ENCODE assay signal across 21 cellular contexts in the genomic region with DNA sequence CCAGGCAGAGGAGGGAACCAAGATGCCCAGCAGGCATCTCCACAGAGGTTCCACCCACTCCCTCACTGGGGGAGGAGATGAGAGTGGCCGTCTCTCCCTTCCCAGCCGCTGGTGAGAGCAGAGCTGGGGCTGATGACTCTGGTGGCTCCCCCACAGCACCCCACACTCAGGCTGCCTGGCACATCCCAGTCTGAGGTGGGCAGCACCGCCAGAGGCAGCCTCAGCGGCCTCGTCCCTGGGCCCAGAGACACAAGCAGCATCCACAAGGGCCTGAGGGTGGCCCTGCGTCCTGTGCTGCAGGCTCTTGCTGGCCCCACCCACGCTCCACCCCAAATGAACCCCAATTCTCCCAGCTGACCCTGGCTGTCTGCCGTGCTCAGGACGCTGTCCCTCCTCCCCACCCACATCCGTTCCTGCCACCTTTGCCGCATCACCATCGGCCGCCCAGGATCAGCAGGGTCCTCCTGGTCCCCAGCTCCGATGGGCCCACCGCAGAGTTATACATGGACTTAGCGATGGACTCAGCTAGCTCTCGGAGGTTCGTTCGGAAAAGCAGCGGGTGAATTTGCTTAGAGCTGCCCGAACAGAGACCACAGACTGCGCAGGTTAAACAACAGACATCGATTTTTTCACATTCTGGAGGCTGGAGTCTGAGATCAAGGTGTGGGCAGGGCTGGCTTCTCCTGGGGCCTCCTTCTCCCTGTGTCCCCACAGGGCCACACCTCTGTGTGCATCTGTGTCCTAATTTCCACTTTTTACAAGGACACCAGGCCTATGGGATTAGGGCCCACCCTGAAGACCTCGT. TPM values are rescaled to one million over a fixed set of nuclear protein-coding genes. Genes with fewer than 3 reads are reported as not detected.
"Had no signal": no experiment of that assay in that cellular context is flagged by ENCODE, and none has a peak within 500 bp of the region (broad histone marks: within the 10 kb centered on the region; RNA-seq: fewer than 3 reads in every experiment).

No MANE protein-coding gene starts in this region.

- H3K4me3 Mint-ChIP-seq: activated CD8-positive, alpha-beta memory T cell treated with anti-CD3 and anti-CD28 coated beads, Interleukin-2, amount 10 ng/mL, durations not matched to agents 7 days and 5 days; activated naive CD8-positive, alpha-beta T cell; activated T-cell treated with anti-CD3 and anti-CD28 coated beads, Interleukin-2, amount 50 U/mL, for 4 hours; brain; central memory CD8-positive, alpha-beta T cell; endodermal cell; naive thymus-derived CD4-positive, alpha-beta T cell had no signal

- H3K9me3 Mint-ChIP-seq: activated T-cell treated with anti-CD3 and anti-CD28 coated beads, Interleukin-2, amount 50 U/mL, for 4 hours; central memory CD8-positive, alpha-beta T cell; endodermal cell; naive thymus-derived CD4-positive, alpha-beta T cell had no signal

- H2AFZ ChIP-seq: hepatocyte had no signal

- H3K4me3 ChIP-seq: hepatocyte, suprapubic skin had no signal

- H3K27ac ChIP-seq: hepatocyte, suprapubic skin had no signal

- H3K27me3 Mint-ChIP-seq: activated CD8-positive, alpha-beta memory T cell treated with anti-CD3 and anti-CD28 coated beads, Interleukin-2, amount 10 ng/mL, durations not matched to agents 7 days and 5 days; activated naive CD8-positive, alpha-beta T cell; central memory CD8-positive, alpha-beta T cell had no signal

- H3K27ac Mint-ChIP-seq: activated CD8-positive, alpha-beta memory T cell treated with anti-CD3 and anti-CD28 coated beads, Interleukin-2, amount 10 ng/mL, durations not matched to agents 7 days and 5 days; activated naive CD8-positive, alpha-beta T cell; brain; naive thymus-derived CD4-positive, alpha-beta T cell had no signal

- H3K79me2 ChIP-seq: hepatocyte had no signal

- H3K4me1 Mint-ChIP-seq: brain had no signal

- DNase-seq: activated CD4-positive, alpha-beta T cell treated with anti-CD3 and anti-CD28 coated beads for 1 hour; activated CD4-positive, alpha-beta T cell treated with anti-CD3 and anti-CD28 coated beads, Interleukin-2, amount 50 U/mL, for 48 hours; activated CD8-positive, alpha-beta memory T cell treated with anti-CD3 and anti-CD28 coated beads, Interleukin-2, amount 10 ng/mL, durations not matched to agents 7 days and 5 days; activated gamma-delta T cell; activated T-cell treated with anti-CD3 and anti-CD28 coated beads, Interleukin-2, amount 50 U/mL, for 4 hours; amygdala; endodermal cell; erythroblast; stimulated activated CD4-positive, alpha-beta T cell treated with anti-CD3 and anti-CD28 coated beads, Interleukin-12 subunit alpha, Interleukin-12 subunit beta, amount 100 ng/mL, for 4 hours; stimulated activated naive CD4-positive, alpha-beta T cell treated with Interleukin-2 at 50 U/mL for 16 hours; T-helper 9 cell had no signal

- ATAC-seq: activated CD8-positive, alpha-beta memory T cell treated with anti-CD3 and anti-CD28 coated beads, Interleukin-2, amount 10 ng/mL, durations not matched to agents 7 days and 5 days; activated T-cell treated with anti-CD3 and anti-CD28 coated beads, Interleukin-2, amount 50 U/mL, for 4 hours had no signal

- H3K36me3 Mint-ChIP-seq: activated CD8-positive, alpha-beta memory T cell treated with anti-CD3 and anti-CD28 coated beads, Interleukin-2, amount 10 ng/mL, durations not matched to agents 7 days and 5 days; activated naive CD8-positive, alpha-beta T cell; brain; naive thymus-derived CD4-positive, alpha-beta T cell had no signal

- H3K9me3 ChIP-seq: suprapubic skin had no signal

- H3K27me3 ChIP-seq: hepatocyte had no signal

- H3K36me3 ChIP-seq: suprapubic skin had no signal

RNA-seq across cellular contexts. Expression of a gene that starts 33.5 kb away (rescaled TPM):
- polyA plus RNA-seq: naive thymus-derived CD4-positive, alpha-beta T cell had no signal

RNA-seq across cellular contexts. Expression of a gene that starts 50.9 kb away (rescaled TPM):
- total RNA-seq: activated CD8-positive, alpha-beta memory T cell treated with anti-CD3 and anti-CD28 coated beads, Interleukin-2, amount 10 ng/mL, durations not matched to agents 7 days and 5 days; activated T-cell treated with anti-CD3 and anti-CD28 coated beads, Interleukin-2, amount 50 U/mL, for 4 hours; endodermal cell; mononuclear cell; naive thymus-derived CD4-positive, alpha-beta T cell; pulmonary artery endothelial cell had no signal
- polyA plus RNA-seq: naive thymus-derived CD4-positive, alpha-beta T cell had no signal

RNA-seq across cellular contexts. Expression of a gene that starts 54.9 kb away (rescaled TPM):
- total RNA-seq: activated T-cell treated with anti-CD3 and anti-CD28 coated beads, Interleukin-2, amount 50 U/mL, for 4 hours; dermis microvascular lymphatic vessel endothelial cell; endodermal cell; kidney epithelial cell; pulmonary artery endothelial cell had no signal
